Comparison of ENCODE assay signal across 22 cellular contexts in genomic region chr11:134780486-134781155, GRCh38.
DNase-seq lines count a peak whose midpoint lies in the region; ATAC-seq and TF ChIP-seq lines count a peak whose summit lies in the region.
"Had no signal": no experiment of that assay in that cellular context is flagged by ENCODE, and none has a peak within 500 bp of the region (broad histone marks: within the 10 kb centered on the region; RNA-seq: fewer than 3 reads in every experiment).

No MANE protein-coding gene starts in this region.

- H3K4me3 ChIP-seq in coronary artery = no peak overlapping the region
- H3K4me3 ChIP-seq in CD8-positive, alpha-beta T cell (ENCODE audit: low read depth, low read length) = no peak overlapping the region
- H3K4me3 ChIP-seq: GM12878 had no signal

- no peaks in the 10 kb centered on the region for H3K36me3 Mint-ChIP-seq in type B pancreatic cell
- H3K36me3 Mint-ChIP-seq in CD8-positive, alpha-beta T cell = no peaks in the 10 kb centered on the region
- H3K36me3 Mint-ChIP-seq: CD8-positive, alpha-beta memory T cell; IgD-negative memory B cell had no signal

- no peak for TF ChIP-seq CTCF in coronary artery (IDR thresholded peaks at IDR 0.05)
- peak; percentile 48 for TF ChIP-seq CTCF in type B pancreatic cell (conservative IDR thresholded peaks at IDR 0.05)
- TF ChIP-seq CTCF in CD8-positive, alpha-beta T cell (IDR thresholded peaks at IDR 0.05) = no peak

- ATAC-seq in Right ventricle myocardium superior (ENCODE audit: poor library complexity) = peak; percentile 56
- no peak for ATAC-seq in CD8-positive, alpha-beta T cell
- ATAC-seq in HG03280 (IDR thresholded peaks at IDR 0.05; ENCODE audit: unreplicated experiment) = no peak
- ATAC-seq: GM12878 had no signal

- CTCF ChIA-PET in CD8-positive, alpha-beta T cell (lab: Charles Lee) = no interaction called here

- no peak overlapping the region for H3K27ac Mint-ChIP-seq in type B pancreatic cell
- H3K27ac Mint-ChIP-seq in CD8-positive, alpha-beta T cell = no peak overlapping the region
- H3K27ac Mint-ChIP-seq: CD8-positive, alpha-beta memory T cell; IgD-negative memory B cell had no signal

- no peaks in the 10 kb centered on the region for H3K9me3 ChIP-seq in CD8-positive, alpha-beta T cell (ENCODE audit: low read length)
- H3K9me3 ChIP-seq: BE2C had no signal

- intact Hi-C loops in Right ventricle myocardium superior (cut with DNase I) = no loop called here
- intact Hi-C loops in cardiac septum (cut with DNase I) = no loop called here
- intact Hi-C loops in CD8-positive, alpha-beta T cell (cut with DNase I, micrococcal nuclease) = no loop called here

- DNase-seq in Right ventricle myocardium superior (no peak), cardiac septum (ENCODE audit: low spot score) (no peak), coronary artery (ENCODE audit: low spot score) (peak; percentile 70), left kidney (ENCODE audit: low read depth, low spot score) (peak; percentile 47), type B pancreatic cell (ENCODE audit: extremely low spot score, unreplicated experiment) (no peak), amygdala (lab: John Stamatoyannopoulos, UW) (no peak)
- no peak for DNase-seq in CD8-positive, alpha-beta T cell
- DNase-seq: 8988T; BE2C; CD8-positive, alpha-beta memory T cell; DND-41; GDM1; GOT3; Kasumi-1; NCI-H1105; NCI-H1694; NCI-H2107; NCI-H526 treated with DMSO at 0.1 percent for 48 hours; SIG-M5 had no signal

- peak overlapping the region in 1 of 2 donors; percentile 45 for H3K27ac ChIP-seq in coronary artery
- no peak overlapping the region for H3K27ac ChIP-seq in CD8-positive, alpha-beta T cell (ENCODE audit: low read depth, low read length)

- POLR2A ChIA-PET in CD8-positive, alpha-beta T cell (lab: Charles Lee) = no interaction called here

- H3K4me3 Mint-ChIP-seq in type B pancreatic cell = no peak overlapping the region
- H3K4me3 Mint-ChIP-seq in CD8-positive, alpha-beta T cell = no peak overlapping the region
- H3K4me3 Mint-ChIP-seq: CD8-positive, alpha-beta memory T cell; IgD-negative memory B cell had no signal

- no peaks in the 10 kb centered on the region for H3K36me3 ChIP-seq in CD8-positive, alpha-beta T cell (ENCODE audit: insufficient read depth, low read length)
- H3K36me3 ChIP-seq: BE2C had no signal

- no peaks in the 10 kb centered on the region for H3K27me3 ChIP-seq in CD8-positive, alpha-beta T cell (ENCODE audit: insufficient read depth, low read length)

- H3K4me1 ChIP-seq in CD8-positive, alpha-beta T cell (ENCODE audit: insufficient read depth, low read length) = no peaks in the 10 kb centered on the region
- H3K4me1 ChIP-seq: BE2C had no signal

- H3K27me3 Mint-ChIP-seq in type B pancreatic cell = peaks cover 30% of the 10 kb centered on the region
- H3K27me3 Mint-ChIP-seq in CD8-positive, alpha-beta T cell (ENCODE audit: low read depth) = peaks cover 16% of the 10 kb centered on the region

- H3K9me3 Mint-ChIP-seq in type B pancreatic cell = no peaks in the 10 kb centered on the region
- no peaks in the 10 kb centered on the region for H3K9me3 Mint-ChIP-seq in CD8-positive, alpha-beta T cell
- H3K9me3 Mint-ChIP-seq: CD8-positive, alpha-beta memory T cell had no signal

- peaks cover 17% of the 10 kb centered on the region for H3K4me1 Mint-ChIP-seq in type B pancreatic cell (ENCODE audit: unreplicated experiment)
- H3K4me1 Mint-ChIP-seq in CD8-positive, alpha-beta T cell (ENCODE audit: low read depth) = no peaks in the 10 kb centered on the region
- H3K4me1 Mint-ChIP-seq: CD8-positive, alpha-beta memory T cell; IgD-negative memory B cell had no signal

Comparison
In these comparisons a context has a peak if more than half of its experiments do, and no peak if none do; other contexts are left out.
1. DNase-seq: peak in coronary artery (single experiment) and left kidney (single experiment); none in Right ventricle myocardium superior (single experiment), cardiac septum (single experiment), type B pancreatic cell (single experiment), CD8-positive, alpha-beta T cell (0 of 7) and amygdala (0 of 56).